In genomic region chr2:42569116-42569711, GRCh38 we compare ENCODE assay signal across 8 cellular contexts. TPM values are rescaled to one million over a fixed set of nuclear protein-coding genes. Genes with fewer than 3 reads are reported as not detected.
DNase-seq lines count a peak whose midpoint lies in the region; ATAC-seq and TF ChIP-seq lines count a peak whose summit lies in the region.

No MANE protein-coding gene starts in this region.

- POLR2A ChIA-PET in AG04449 (lab: Yijun Ruan, JAX): no interaction called here
- POLR2A ChIA-PET in activated CD8-positive, alpha-beta T cell treated with anti-CD3 and anti-CD28 coated beads for 36 hours (lab: Charles Lee): interaction anchor here (0.8 kb wide), 1 partner anchor 94 kb away, joined by 3 read pairs; no protein-coding TSS in a partner anchor
- POLR2A ChIA-PET in naive thymus-derived CD4-positive, alpha-beta T cell (lab: Charles Lee): interaction anchor here (1.7 to 1.9 kb wide), 2 partner anchors 19 to 241 kb away, joined by 4 to 5 read pairs; no protein-coding TSS in a partner anchor

- H3K4me1 Mint-ChIP-seq in activated CD8-positive, alpha-beta T cell treated with anti-CD3 and anti-CD28 coated beads for 36 hours (ENCODE audit: low read depth): peaks cover 29% of the 10 kb centered on the region
- peaks cover 13 to 50% (median 41%) of the 10 kb centered on the region in 7 donors for H3K4me1 Mint-ChIP-seq in naive thymus-derived CD4-positive, alpha-beta T cell

- H3K4me3 ChIP-seq in AG04449 (ENCODE audit: low read depth, low read length) (peak overlapping the region; percentile 82), aorta (ENCODE audit: low read length in 2 of 2) (peak overlapping the region; percentile 95 to 97)
- peak overlapping the region; percentile 52 for H3K4me3 ChIP-seq in naive thymus-derived CD4-positive, alpha-beta T cell (ENCODE audit: low read length)

- H3K27ac Mint-ChIP-seq in activated CD8-positive, alpha-beta T cell treated with anti-CD3 and anti-CD28 coated beads for 36 hours: peak overlapping the region; percentile 93
- H3K27ac Mint-ChIP-seq in naive thymus-derived CD4-positive, alpha-beta T cell: peak overlapping the region; percentile 85 to 97 (median 94)

- no peaks in the 10 kb centered on the region for H3K27me3 ChIP-seq in naive thymus-derived CD4-positive, alpha-beta T cell (ENCODE audit: control insufficient read depth in 2 of 2, insufficient read depth in 2 of 2, low read length in 2 of 2)
- H3K27me3 ChIP-seq in aorta (ENCODE audit: control insufficient read depth in 1 of 2, insufficient read depth in 2 of 2, low read length in 1 of 2): no peaks in the 10 kb centered on the region

- H3K36me3 Mint-ChIP-seq in activated CD8-positive, alpha-beta T cell treated with anti-CD3 and anti-CD28 coated beads for 36 hours (ENCODE audit: low read depth): peaks cover 15% of the 10 kb centered on the region
- peaks cover 4 to 10% (median 8%) of the 10 kb centered on the region in 5 donors for H3K36me3 Mint-ChIP-seq in naive thymus-derived CD4-positive, alpha-beta T cell

- CTCF ChIA-PET in AG04449 (lab: Yijun Ruan, JAX): no interaction called here
- CTCF ChIA-PET in activated CD8-positive, alpha-beta T cell treated with anti-CD3 and anti-CD28 coated beads for 36 hours (lab: Charles Lee): no interaction called here
- CTCF ChIA-PET in naive thymus-derived CD4-positive, alpha-beta T cell (lab: Charles Lee): interaction anchor here (0.7 kb wide), 1 partner anchor 55 kb away, joined by 3 read pairs; no protein-coding TSS in a partner anchor

- no peaks in the 10 kb centered on the region for H3K9me3 ChIP-seq in naive thymus-derived CD4-positive, alpha-beta T cell (ENCODE audit: control insufficient read depth in 2 of 3, low read length in 3 of 3)
- H3K9me3 ChIP-seq in aorta (ENCODE audit: control insufficient read depth, low read length): no peaks in the 10 kb centered on the region

- ATAC-seq in GM18505 (IDR thresholded peaks at IDR 0.05; ENCODE audit: unreplicated experiment) (peak; percentile 18), aorta (ENCODE audit: low FRiP score) (peak; percentile 51), GM21447 (IDR thresholded peaks at IDR 0.05; ENCODE audit: unreplicated experiment) (no peak)
- ATAC-seq in activated CD8-positive, alpha-beta T cell treated with anti-CD3 and anti-CD28 coated beads for 36 hours: peak; percentile 42
- peak; percentile 2 for ATAC-seq in naive thymus-derived CD4-positive, alpha-beta T cell

- H3K36me3 ChIP-seq in naive thymus-derived CD4-positive, alpha-beta T cell (ENCODE audit: control insufficient read depth in 2 of 3, insufficient read depth in 3 of 3, low read length in 3 of 3): peaks cover 0 to 8% (median 0%) of the 10 kb centered on the region in 3 experiments
- no peaks in the 10 kb centered on the region for H3K36me3 ChIP-seq in aorta (ENCODE audit: control insufficient read depth in 1 of 2, insufficient read depth in 2 of 2, low read length in 1 of 2)

- H3K4me1 ChIP-seq in naive thymus-derived CD4-positive, alpha-beta T cell (ENCODE audit: control insufficient read depth in 2 of 2, insufficient read depth in 2 of 2, low read length in 2 of 2): peaks cover 8 to 19% of the 10 kb centered on the region in 2 donors
- no peaks in the 10 kb centered on the region for H3K4me1 ChIP-seq in aorta (ENCODE audit: control insufficient read depth in 1 of 2, insufficient read depth in 2 of 2, low read length in 2 of 2)

- H3K27ac ChIP-seq in naive thymus-derived CD4-positive, alpha-beta T cell (ENCODE audit: low read depth, low read length): peak overlapping the region; percentile 74
- H3K27ac ChIP-seq in aorta (ENCODE audit: low read depth in 1 of 2, low read length in 2 of 2): peak overlapping the region in 1 of 2 donors; percentile 68

- no peak for DNase-seq in AG04449 (ENCODE audit: low read depth, low spot score)
- DNase-seq in M059J (ENCODE audit: low read depth): peak; percentile 31
- DNase-seq in activated CD8-positive, alpha-beta T cell treated with anti-CD3 and anti-CD28 coated beads for 36 hours: peak; percentile 20
- DNase-seq in fibroblast of gingiva (ENCODE audit: low read depth): peak; percentile 14
- peak in 2 of 9 donors; percentile 6 to 30 for DNase-seq in naive thymus-derived CD4-positive, alpha-beta T cell
- peak in 1 of 2 donors; percentile 51 for DNase-seq in aorta

- no peak for TF ChIP-seq POLR2A in GM18505 (IDR thresholded peaks at IDR 0.05; ENCODE audit: borderline replicate concordance, extremely low read depth, insufficient read depth, insufficient read length)

- no peaks in the 10 kb centered on the region for H3K9me3 Mint-ChIP-seq in activated CD8-positive, alpha-beta T cell treated with anti-CD3 and anti-CD28 coated beads for 36 hours
- peaks cover 0 to 1% (median 0%) of the 10 kb centered on the region in 11 donors for H3K9me3 Mint-ChIP-seq in naive thymus-derived CD4-positive, alpha-beta T cell

- 1 to 2% methylated on average over 18 to 20 of the region's 20 CpGs for WGBS in aorta, 2 donors

- no peaks in the 10 kb centered on the region for H3K27me3 Mint-ChIP-seq in activated CD8-positive, alpha-beta T cell treated with anti-CD3 and anti-CD28 coated beads for 36 hours
- H3K27me3 Mint-ChIP-seq in naive thymus-derived CD4-positive, alpha-beta T cell: no peaks in the 10 kb centered on the region

- intact Hi-C loops in activated CD8-positive, alpha-beta T cell treated with anti-CD3 and anti-CD28 coated beads for 36 hours (cut with micrococcal nuclease): no loop called here
- intact Hi-C loops in naive thymus-derived CD4-positive, alpha-beta T cell (cut with micrococcal nuclease): loop anchor here (1.0 to 5.0 kb wide), 6 partner anchors 46 to 728 kb away; partner anchors contain the start of gene COX7A2L (in 1 of the 2)
- intact Hi-C loops in aorta (cut with DNase I): no loop called here

- H3K4me3 Mint-ChIP-seq in activated CD8-positive, alpha-beta T cell treated with anti-CD3 and anti-CD28 coated beads for 36 hours: peak overlapping the region; percentile 85
- peak overlapping the region; percentile 89 to 99 (median 94) for H3K4me3 Mint-ChIP-seq in naive thymus-derived CD4-positive, alpha-beta T cell

- TF ChIP-seq CTCF in AG04449 (IDR thresholded peaks at IDR 0.05; ENCODE audit: insufficient read depth, low read length, missing control alignments): no peak
- no peak for TF ChIP-seq CTCF in activated CD8-positive, alpha-beta T cell treated with anti-CD3 and anti-CD28 coated beads for 36 hours (IDR thresholded peaks at IDR 0.05)

RNA-seq across cellular contexts. Expression of gene MTA3, which starts 0.8 kb away (rescaled TPM):
- total RNA-seq in M059J (2014; rRNA removed; shearing (Covaris generic)): 14.6 and 25.0 TPM in 2 replicates
- 10 to 100 TPM; 32.6 to 35.9 TPM for total RNA-seq in activated CD8-positive, alpha-beta T cell treated with anti-CD3 and anti-CD28 coated beads for 36 hours
- 10 to 100 TPM; 23.9 to 49.1 (median 34.3) TPM for total RNA-seq in naive thymus-derived CD4-positive, alpha-beta T cell
- 10 to 100 TPM; 24.2 to 25.1 TPM for polyA plus RNA-seq in naive thymus-derived CD4-positive, alpha-beta T cell
- total RNA-seq in aorta: 10 to 100 TPM; 46.3 to 50.7 TPM
- polyA plus RNA-seq in aorta: 10 to 100 TPM; 17.3 to 26.1 TPM

Comparison
In these comparisons a context has a peak if more than half of its experiments do, and no peak if none do; other contexts are left out.
1. intact Hi-C loops: an anchor here in naive thymus-derived CD4-positive, alpha-beta T cell (1.0 to 5.0 kb wide); none called in activated CD8-positive, alpha-beta T cell treated with anti-CD3 and anti-CD28 coated beads for 36 hours and aorta.